17 cellular contexts compared by ENCODE assay signal in genomic region chr13:91357613-91358383, GRCh38. TPM values are rescaled to one million over a fixed set of nuclear protein-coding genes. Genes with fewer than 3 reads are reported as not detected.
DNase-seq lines count a peak whose midpoint lies in the region; ATAC-seq, FAIRE-seq and TF ChIP-seq lines count a peak whose summit lies in the region.
"Had no signal": no experiment of that assay in that cellular context is flagged by ENCODE, and none has a peak within 500 bp of the region (broad histone marks: within the 10 kb centered on the region; RNA-seq: fewer than 3 reads in every experiment).

No MANE protein-coding gene starts in this region.

- BruUV-seq in HepG2 (replicated peaks; lab: Mats Ljungman, UMichigan), result no TSS peak

- peaks cover 5% of the 10 kb centered on the region for H3K79me2 ChIP-seq in HepG2 (ENCODE audit: insufficient read depth, low read length)

- CTCF ChIA-PET in HepG2 (lab: Yijun Ruan, JAX; ENCODE audit: low intra/inter-chr PET ratio, low total read pairs), result no interaction called here

- no peak for DNase-seq in HepG2 (ENCODE audit: low spot score)
- no peak for DNase-seq in right lobe of liver
- DNase-seq in HT-29 (ENCODE audit: low spot score), result peak; percentile 23
- DNase-seq in activated naive CD8-positive, alpha-beta T cell treated with anti-CD3 and anti-CD28 coated beads for 36 hours, result no peak
- DNase-seq in stimulated activated naive B cell treated with anti-CD40 and anti-IgM and Interleukin-4, amounts not matched to agents 10 μg/mL and 1 μg/mL and 100 μg/mL, for 72 hours, result no peak
- no peak for DNase-seq in ascending aorta (ENCODE audit: low spot score in 2 of 2)
- DNase-seq in amniotic stem cell (lab: John Stamatoyannopoulos, UW), result no peak
- DNase-seq in midbrain (lab: John Stamatoyannopoulos, UW), result no peak
- DNase-seq: activated CD4-positive, alpha-beta T cell treated with anti-CD3 and anti-CD28 coated beads, Interleukin-2, amount 50 U/mL, for 4 hours; activated gamma-delta T cell; MG63; NCI-H2081 treated with DMSO at 0.1 percent for 48 hours; NCI-H748 treated with DMSO at 0.1 percent for 48 hours; T-helper 2 cell had no signal

- H3K4me3 ChIP-seq in HepG2 (replicated peaks in 1 of 3; ENCODE audit: insufficient read depth in 1 of 3, low read depth in 2 of 3, low read length in 3 of 3) (no peak overlapping the region), right lobe of liver (no peak overlapping the region), ascending aorta (no peak overlapping the region)
- H3K4me3 ChIP-seq: MG63, suprapubic skin had no signal

- peak overlapping the region; percentile 32 for H3K27ac ChIP-seq in HepG2 (ENCODE audit: extremely low read length, insufficient read depth, low read length)
- peak overlapping the region in 1 of 3 donors; percentile 14 for H3K27ac ChIP-seq in right lobe of liver
- no peak overlapping the region for H3K27ac ChIP-seq in ascending aorta
- H3K27ac ChIP-seq: C4-2B, suprapubic skin had no signal

- H3K9me3 ChIP-seq in HepG2 (ENCODE audit: low read length) (no peaks in the 10 kb centered on the region), right lobe of liver (no peaks in the 10 kb centered on the region), ascending aorta (no peaks in the 10 kb centered on the region)
- H3K9me3 ChIP-seq: MG63, suprapubic skin had no signal

- no peak overlapping the region for H3K4me2 ChIP-seq in HepG2 (ENCODE audit: low read depth, low read length)

- no peaks in the 10 kb centered on the region for H3K9me3 Mint-ChIP-seq in activated naive CD8-positive, alpha-beta T cell treated with anti-CD3 and anti-CD28 coated beads for 36 hours
- no peaks in the 10 kb centered on the region for H3K9me3 Mint-ChIP-seq in stimulated activated naive B cell treated with anti-CD40 and anti-IgM and Interleukin-4, amounts not matched to agents 10 μg/mL and 1 μg/mL and 100 μg/mL, for 72 hours

- no peak overlapping the region for H3K4me3 Mint-ChIP-seq in activated naive CD8-positive, alpha-beta T cell treated with anti-CD3 and anti-CD28 coated beads for 36 hours
- no peak overlapping the region for H3K4me3 Mint-ChIP-seq in stimulated activated naive B cell treated with anti-CD40 and anti-IgM and Interleukin-4, amounts not matched to agents 10 μg/mL and 1 μg/mL and 100 μg/mL, for 72 hours

- H3K4me1 ChIP-seq in HepG2 (ENCODE audit: insufficient read depth, low read length) (peaks cover 100% of the 10 kb centered on the region), right lobe of liver (peaks cover 0 to 67% (median 14%) of the 10 kb centered on the region in 4 donors), ascending aorta (peaks cover 3 to 18% of the 10 kb centered on the region in 2 donors)
- H3K4me1 ChIP-seq: suprapubic skin had no signal

- H3K27me3 ChIP-seq in HepG2 (ENCODE audit: control insufficient read depth in 1 of 2, insufficient read depth in 2 of 2, low read length in 2 of 2) (no peaks in the 10 kb centered on the region), right lobe of liver (no peaks in the 10 kb centered on the region), ascending aorta (no peaks in the 10 kb centered on the region)
- H3K27me3 ChIP-seq: MG63, suprapubic skin had no signal

- H3K36me3 ChIP-seq in HepG2 (replicated peaks in 1 of 2; ENCODE audit: control insufficient read depth in 1 of 2, insufficient read depth in 2 of 2, low read length in 2 of 2), result peaks cover 3 to 32% of the 10 kb centered on the region in 2 experiments
- peaks cover 0 to 8% (median 3%) of the 10 kb centered on the region in 4 donors for H3K36me3 ChIP-seq in right lobe of liver
- H3K36me3 ChIP-seq in ascending aorta, result peaks cover 0 to 16% of the 10 kb centered on the region in 2 donors

- ATAC-seq in HepG2 (peak; percentile 2; the same call in 2 of the 3 replicates), right lobe of liver (no peak)
- no peak for ATAC-seq in stimulated activated naive B cell treated with anti-CD40 and anti-IgM and Interleukin-4, amounts not matched to agents 10 μg/mL and 1 μg/mL and 100 μg/mL, for 72 hours (replicated peaks)
- ATAC-seq: Right ventricle myocardium inferior had no signal

- no peak overlapping the region for H2AFZ ChIP-seq in HepG2 (ENCODE audit: low read length)

- peak overlapping the region; percentile 31 for H3K27ac Mint-ChIP-seq in activated naive CD8-positive, alpha-beta T cell treated with anti-CD3 and anti-CD28 coated beads for 36 hours
- peak overlapping the region; percentile 32 for H3K27ac Mint-ChIP-seq in stimulated activated naive B cell treated with anti-CD40 and anti-IgM and Interleukin-4, amounts not matched to agents 10 μg/mL and 1 μg/mL and 100 μg/mL, for 72 hours

- in situ Hi-C loops in HepG2 (cut with HindIII; ENCODE audit: extremely low pct_ligation_motif_present, low pct_unique_long_range_greater_than_20kb), result no loop called here

- POLR2A ChIA-PET in HepG2 (lab: Yijun Ruan, JAX), result interaction anchor here (0.9 kb wide), 1 partner anchor 12 kb away, joined by 3 read pairs; no protein-coding TSS in a partner anchor

- H3K4me1 Mint-ChIP-seq in activated naive CD8-positive, alpha-beta T cell treated with anti-CD3 and anti-CD28 coated beads for 36 hours, result peaks cover 35% of the 10 kb centered on the region
- H3K4me1 Mint-ChIP-seq in stimulated activated naive B cell treated with anti-CD40 and anti-IgM and Interleukin-4, amounts not matched to agents 10 μg/mL and 1 μg/mL and 100 μg/mL, for 72 hours, result peaks cover 11 to 27% of the 10 kb centered on the region in 2 donors

- intact Hi-C loops in HepG2 (cut with micrococcal nuclease; ENCODE audit: unreplicated experiment) (no loop called here), right lobe of liver (cut with DNase I) (no loop called here), ascending aorta (cut with DNase I) (no loop called here)

- no peak for TF ChIP-seq RAD21 in HepG2 (CRISPR knock-in tag; IDR thresholded peaks at IDR 0.05)

- peaks cover 41% of the 10 kb centered on the region for H4K20me1 ChIP-seq in HepG2 (ENCODE audit: insufficient read depth, low read length)

- TF ChIP-seq CTCF in HepG2 (CRISPR knock-in tag; IDR thresholded peaks at IDR 0.05) (no peak), right lobe of liver (IDR thresholded peaks at IDR 0.05) (no peak), ascending aorta (IDR thresholded peaks at IDR 0.05) (no peak)

- 77% methylated on average over 7 of the region's 7 CpGs for WGBS in HepG2 (ENCODE audit: low lambda C conversion rate)
- WGBS in right lobe of liver (ENCODE audit: insufficient coverage, low coverage, low lambda C conversion rate, missing lambda C conversion rate), result 59% methylated on average over 7 of the region's 7 CpGs

- H3K27me3 Mint-ChIP-seq in activated naive CD8-positive, alpha-beta T cell treated with anti-CD3 and anti-CD28 coated beads for 36 hours, result no peaks in the 10 kb centered on the region
- H3K27me3 Mint-ChIP-seq in stimulated activated naive B cell treated with anti-CD40 and anti-IgM and Interleukin-4, amounts not matched to agents 10 μg/mL and 1 μg/mL and 100 μg/mL, for 72 hours, result no peaks in the 10 kb centered on the region

- no peak for FAIRE-seq in HepG2 (lab: Jason Lieb, UNC)

- peaks cover 49% of the 10 kb centered on the region for H3K36me3 Mint-ChIP-seq in activated naive CD8-positive, alpha-beta T cell treated with anti-CD3 and anti-CD28 coated beads for 36 hours
- peaks cover 27 to 51% of the 10 kb centered on the region in 2 donors for H3K36me3 Mint-ChIP-seq in stimulated activated naive B cell treated with anti-CD40 and anti-IgM and Interleukin-4, amounts not matched to agents 10 μg/mL and 1 μg/mL and 100 μg/mL, for 72 hours

- no peak overlapping the region for H3K9ac ChIP-seq in HepG2 (ENCODE audit: insufficient read depth, low read depth, low read length)

- TF ChIP-seq EP300 in HepG2 (IDR thresholded peaks at IDR 0.05; ENCODE audit: low read depth in 2 of 2, low read length in 2 of 2), result no peak
- TF ChIP-seq EP300 in HepG2 (CRISPR knock-in tag; IDR thresholded peaks at IDR 0.05; ENCODE audit: borderline replicate concordance), result no peak

- TF ChIP-seq POLR2A in HepG2 (IDR thresholded peaks at IDR 0.05; ENCODE audit: insufficient read depth in 1 of 2, low read depth in 2 of 2, low read length in 2 of 2) (peak in 1 of 2 experiments; percentile 41; a peak in 2 of 4 replicates), right lobe of liver (IDR thresholded peaks at IDR 0.05) (no peak)

RNA-seq across cellular contexts. Expression of gene MIR17HG, which starts 10.3 kb away (rescaled TPM):
- total RNA-seq in HepG2 (2016; rRNA removed; fragmentation: Illumina TruSeq; extraction: Trizol), result 0.73 and 12.3 TPM in 2 replicates
- 1.0 and 1.1 TPM in 2 replicates for total RNA-seq in HepG2 (2016; cell fraction: cytosol; rRNA removed; fragmentation: Illumina TruSeq; extraction: Trizol; ENCODE audit: low read depth)
- total RNA-seq in HepG2 (2016; cell fraction: insoluble cytoplasmic fraction; rRNA removed; fragmentation: Illumina TruSeq; extraction: Trizol), result 0.51 and 10.4 TPM in 2 replicates
- total RNA-seq in HepG2 (2016; cell fraction: membrane; rRNA removed; fragmentation: Illumina TruSeq; extraction: Trizol), result 1.2 TPM in 2 replicates
- total RNA-seq in HepG2 (2016; cell fraction: nucleus; rRNA removed; fragmentation: Illumina TruSeq; extraction: Trizol), result 55.1 and 55.2 TPM in 2 replicates
- polyA plus RNA-seq in HepG2 (2011; rRNA removed), result 2.0 and 2.5 TPM in 2 replicates
- 0.23 and 0.53 TPM in 2 replicates for polyA plus RNA-seq in HepG2 (2011; cell fraction: cytosol; rRNA removed)
- polyA plus RNA-seq in HepG2 (2011; cell fraction: nucleus; rRNA removed), result 3.3 and 5.4 TPM in 2 replicates
- polyA plus RNA-seq in HepG2 (2012), result 2.2 and 3.0 TPM in 2 replicates
- 0.89 and 1.3 TPM in 2 replicates for polyA plus RNA-seq in HepG2 (2016; cell fraction: cytosol; fragmentation: Illumina TruSeq; extraction: Trizol; ENCODE audit: low read depth)
- polyA plus RNA-seq in HepG2 (2016; cell fraction: insoluble cytoplasmic fraction; fragmentation: Illumina TruSeq; extraction: Trizol; ENCODE audit: low read depth), result 0.40 and 0.74 TPM in 2 replicates
- 1.1 and 1.3 TPM in 2 replicates for polyA plus RNA-seq in HepG2 (2016; cell fraction: membrane; fragmentation: Illumina TruSeq; extraction: Trizol; ENCODE audit: low read depth)
- 8.4 and 8.8 TPM in 2 replicates for polyA plus RNA-seq in HepG2 (2016; cell fraction: nucleus; fragmentation: Illumina TruSeq; extraction: Trizol; ENCODE audit: insufficient read depth, low read depth)
- 8.9 and 26.4 TPM in 2 replicates for polyA minus RNA-seq in HepG2 (2011; rRNA and poly(A)+ RNA removed; ENCODE audit: low replicate concordance)
- polyA minus RNA-seq in HepG2 (2011; cell fraction: cytosol; rRNA and poly(A)+ RNA removed), result 0.59 and 1.4 TPM in 2 replicates
- 159 and 193 TPM in 2 replicates for polyA minus RNA-seq in HepG2 (2011; cell fraction: nucleus; rRNA and poly(A)+ RNA removed)
- 1 to 10 TPM; 1.8 to 3.8 (median 2.4) TPM for total RNA-seq in right lobe of liver
- 6.8 and 7.6 TPM in 2 replicates for total RNA-seq in HT-29 (2014; rRNA removed; shearing (Covaris generic))
- total RNA-seq in activated naive CD8-positive, alpha-beta T cell treated with anti-CD3 and anti-CD28 coated beads for 36 hours, result 10 to 100 TPM; 26.4 to 30.0 TPM
- total RNA-seq in ascending aorta, result not detected

RNA-seq across cellular contexts. Expression of gene GPC5, which starts 40.6 kb away (rescaled TPM):
- total RNA-seq in HepG2 (2016; rRNA removed; fragmentation: Illumina TruSeq; extraction: Trizol) (0.02 TPM in 1 of 2 replicates, not detected in the other), right lobe of liver (under 1 TPM; 0.12 to 0.99 (median 0.66) TPM), ascending aorta (not detected)
- 0.18 and 0.51 TPM in 2 replicates for total RNA-seq in HepG2 (2016; cell fraction: cytosol; rRNA removed; fragmentation: Illumina TruSeq; extraction: Trizol; ENCODE audit: low read depth)
- not detected in 2 replicates for total RNA-seq in HepG2 (2016; cell fraction: insoluble cytoplasmic fraction; rRNA removed; fragmentation: Illumina TruSeq; extraction: Trizol)
- not detected in 2 replicates for total RNA-seq in HepG2 (2016; cell fraction: membrane; rRNA removed; fragmentation: Illumina TruSeq; extraction: Trizol)
- total RNA-seq in HepG2 (2016; cell fraction: nucleus; rRNA removed; fragmentation: Illumina TruSeq; extraction: Trizol), result 0.12 TPM in 1 of 2 replicates, not detected in the other
- 0.07 and 0.21 TPM in 2 replicates for polyA plus RNA-seq in HepG2 (2011; rRNA removed)
- polyA plus RNA-seq in HepG2 (2011; cell fraction: cytosol; rRNA removed), result 0.19 and 0.22 TPM in 2 replicates
- not detected in 2 replicates for polyA plus RNA-seq in HepG2 (2011; cell fraction: nucleus; rRNA removed)
- 0.23 TPM in 1 of 2 replicates, not detected in the other for polyA plus RNA-seq in HepG2 (2012)
- not detected in 2 replicates for polyA plus RNA-seq in HepG2 (2016; cell fraction: cytosol; fragmentation: Illumina TruSeq; extraction: Trizol; ENCODE audit: low read depth)
- polyA plus RNA-seq in HepG2 (2016; cell fraction: insoluble cytoplasmic fraction; fragmentation: Illumina TruSeq; extraction: Trizol; ENCODE audit: low read depth), result not detected in 2 replicates
- not detected in 2 replicates for polyA plus RNA-seq in HepG2 (2016; cell fraction: membrane; fragmentation: Illumina TruSeq; extraction: Trizol; ENCODE audit: low read depth)
- polyA plus RNA-seq in HepG2 (2016; cell fraction: nucleus; fragmentation: Illumina TruSeq; extraction: Trizol; ENCODE audit: insufficient read depth, low read depth), result not detected in 2 replicates
- polyA minus RNA-seq in HepG2 (2011; rRNA and poly(A)+ RNA removed; ENCODE audit: low replicate concordance), result 0.42 and 370 TPM in 2 replicates
- not detected in 2 replicates for polyA minus RNA-seq in HepG2 (2011; cell fraction: cytosol; rRNA and poly(A)+ RNA removed)
- 0.25 and 0.39 TPM in 2 replicates for polyA minus RNA-seq in HepG2 (2011; cell fraction: nucleus; rRNA and poly(A)+ RNA removed)
- not detected in 2 replicates for total RNA-seq in HT-29 (2014; rRNA removed; shearing (Covaris generic))
- total RNA-seq in activated naive CD8-positive, alpha-beta T cell treated with anti-CD3 and anti-CD28 coated beads for 36 hours, result under 1 TPM in 1 of 2 experiments, not detected in 1; 0.23 TPM
